In genomic region chr17:2635241-2635640, GRCh38 we compare ENCODE assay signal across 1 cellular context.
TF ChIP-seq lines count a peak whose summit lies in the region.

No MANE protein-coding gene starts in this region.

TF ChIP-seq in GM23338, 12 proteins besides CTCF, POLR2A, EP300 and RAD21 (continued from another document):
- TF ChIP-seq ZNF462 (CRISPR knock-in tag; IDR thresholded peaks at IDR 0.05) = no peak
- TF ChIP-seq EZH2phosphoT487 (IDR thresholded peaks at IDR 0.05; ENCODE audit: unreplicated experiment) = no peak
- no peak for TF ChIP-seq CREB1 (CRISPR knock-in tag; IDR thresholded peaks at IDR 0.05; ENCODE audit: low read depth)
- no peak for TF ChIP-seq STAT1 (IDR thresholded peaks at IDR 0.05; ENCODE audit: unreplicated experiment)
- no peak for TF ChIP-seq POLR2AphosphoS5 (IDR thresholded peaks at IDR 0.05; ENCODE audit: low read depth)
- no peak for TF ChIP-seq NANOG (IDR thresholded peaks at IDR 0.05; ENCODE audit: borderline replicate concordance)
- TF ChIP-seq JUNB (IDR thresholded peaks at IDR 0.05; ENCODE audit: unreplicated experiment) = no peak
- no peak for TF ChIP-seq ZNF114 (CRISPR knock-in tag; IDR thresholded peaks at IDR 0.05)
- TF ChIP-seq EZH2 (IDR thresholded peaks at IDR 0.05; ENCODE audit: low read depth, unreplicated experiment) = no peak
- no peak for TF ChIP-seq ETS1 (IDR thresholded peaks at IDR 0.05)
